ENCODE assay signal across 8 cellular contexts in the genomic region with DNA sequence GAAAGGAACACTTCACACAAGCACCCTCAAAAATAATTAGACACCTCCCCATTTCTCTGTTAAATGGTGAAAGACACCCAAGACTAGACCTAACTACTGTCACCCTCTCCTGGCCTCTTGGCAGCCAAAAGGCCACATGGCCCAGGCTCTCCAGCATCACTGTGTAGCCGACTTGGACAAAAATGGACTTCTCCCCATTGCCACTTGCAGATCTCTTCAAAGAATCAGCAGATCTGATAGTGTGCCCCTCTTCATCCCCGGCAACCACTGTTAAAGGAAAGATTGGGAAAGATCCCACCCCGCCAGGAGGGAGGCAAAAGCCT. TPM values are rescaled to one million over a fixed set of nuclear protein-coding genes. Genes with fewer than 3 reads are reported as not detected.
A peak's percentile ranks its signal among the peaks of the same experiment; 100 is the strongest.
DNase-seq lines count a peak whose midpoint lies in the region; TF ChIP-seq lines count a peak whose summit lies in the region.

No MANE protein-coding gene starts in this region.

- peaks cover 35% of the 10 kb centered on the region for H3K36me3 Mint-ChIP-seq in activated naive CD4-positive, alpha-beta T cell treated with anti-CD3 and anti-CD28 coated beads, Interleukin-2, amount 10 ng/mL, durations not matched to agents 7 days and 5 days

- peak overlapping the region; percentile 81 for H3K9ac ChIP-seq in iPS-15b (ENCODE audit: low read depth, low read length)

- H3K27me3 ChIP-seq in iPS-15b (ENCODE audit: control insufficient read depth, insufficient read depth, low read length) (no peaks in the 10 kb centered on the region), stomach (peaks cover 0 to 7% (median 0%) of the 10 kb centered on the region in 3 donors)

- peaks cover 5% of the 10 kb centered on the region for H3K4me1 ChIP-seq in iPS-15b (ENCODE audit: control insufficient read depth, insufficient read depth, low read length)
- H3K4me1 ChIP-seq in stomach: peaks cover 0 to 39% (median 21%) of the 10 kb centered on the region in 4 donors

- no peak for TF ChIP-seq EP300 in stomach (IDR thresholded peaks at IDR 0.05)

- H3K36me3 ChIP-seq in iPS-15b (ENCODE audit: control insufficient read depth, insufficient read depth, low read length) (peaks cover 9% of the 10 kb centered on the region), stomach (no peaks in the 10 kb centered on the region)

- peak overlapping the region; percentile 91 for H3K4me3 Mint-ChIP-seq in activated naive CD4-positive, alpha-beta T cell treated with anti-CD3 and anti-CD28 coated beads, Interleukin-2, amount 10 ng/mL, durations not matched to agents 7 days and 5 days

- H3K9me3 ChIP-seq in iPS-15b (ENCODE audit: control insufficient read depth, insufficient read depth, low read length): no peaks in the 10 kb centered on the region
- peaks cover 0 to 5% (median 0%) of the 10 kb centered on the region in 4 donors for H3K9me3 ChIP-seq in stomach

- peak overlapping the region; percentile 26 for H3K4me3 ChIP-seq in iPS-15b (ENCODE audit: low read depth, low read length)
- peak overlapping the region; percentile 58 to 72 (median 67) for H3K4me3 ChIP-seq in stomach

- 6 to 55% (median 40%) methylated on average over 1 to 3 of the region's 3 CpGs for WGBS in stomach, 5 donors

- CTCF ChIA-PET in activated naive CD4-positive, alpha-beta T cell treated with anti-CD3 and anti-CD28 coated beads, Interleukin-2, amount 10 ng/mL, durations not matched to agents 7 days and 5 days (lab: Charles Lee): interaction anchor here (1.4 kb wide), 1 partner anchor 8 kb away, joined by 3 read pairs; no protein-coding TSS in a partner anchor

- no peaks in the 10 kb centered on the region for H3K9me3 Mint-ChIP-seq in activated naive CD4-positive, alpha-beta T cell treated with anti-CD3 and anti-CD28 coated beads, Interleukin-2, amount 10 ng/mL, durations not matched to agents 7 days and 5 days

- TF ChIP-seq POLR2A in stomach (IDR thresholded peaks at IDR 0.05): no peak

- peak overlapping the region; percentile 92 for H3K27ac Mint-ChIP-seq in activated naive CD4-positive, alpha-beta T cell treated with anti-CD3 and anti-CD28 coated beads, Interleukin-2, amount 10 ng/mL, durations not matched to agents 7 days and 5 days

- peak; percentile 61 for DNase-seq in activated effector memory CD4-positive, alpha-beta T cell treated with anti-CD3 and anti-CD28 coated beads, Interleukin-2, amount 50 U/mL, for 16 hours
- no peak for DNase-seq in activated effector memory CD4-positive, alpha-beta T cell treated with Interleukin-2 at 50 U/mL for 16 hours
- no peak for DNase-seq in activated naive CD4-positive, alpha-beta T cell treated with anti-CD3 and anti-CD28 coated beads, Interleukin-2, amount 10 ng/mL, durations not matched to agents 7 days and 5 days
- DNase-seq in stomach (no peak), islet precursor cell (no peak), AG08396 (ENCODE audit: low spot score) (no peak), DMS153 treated with DMSO at 0.1 percent for 48 hours (lab: John Stamatoyannopoulos, UW; ENCODE audit: unreplicated experiment) (no peak)

- peak overlapping the region; percentile 93 to 95 (median 94) for H3K27ac ChIP-seq in stomach

- H3K27me3 Mint-ChIP-seq in activated naive CD4-positive, alpha-beta T cell treated with anti-CD3 and anti-CD28 coated beads, Interleukin-2, amount 10 ng/mL, durations not matched to agents 7 days and 5 days: no peaks in the 10 kb centered on the region

- peaks cover 20% of the 10 kb centered on the region for H3K4me1 Mint-ChIP-seq in activated naive CD4-positive, alpha-beta T cell treated with anti-CD3 and anti-CD28 coated beads, Interleukin-2, amount 10 ng/mL, durations not matched to agents 7 days and 5 days

- no peak for TF ChIP-seq CTCF in stomach (IDR thresholded peaks at IDR 0.05)

- intact Hi-C loops in stomach (cut with DNase I; ENCODE audit: low total_unique reads): no loop called here

RNA-seq across cellular contexts. Expression of a gene that starts 2.0 kb away (rescaled TPM):
- total RNA-seq in stomach: 10 to 100 TPM; 16.7 to 69.3 (median 44.6) TPM
- 10 to 100 TPM; 31.1 to 59.4 (median 55.0) TPM for polyA plus RNA-seq in stomach
